Comparison of ENCODE assay signal across 9 cellular contexts in genomic region chr19:35856546-35857149, GRCh38. TPM values are rescaled to one million over a fixed set of nuclear protein-coding genes. Genes with fewer than 3 reads are reported as not detected.
A peak's percentile ranks its signal among the peaks of the same experiment; 100 is the strongest.
DNase-seq lines count a peak whose midpoint lies in the region; ATAC-seq and TF ChIP-seq lines count a peak whose summit lies in the region.
"Had no signal": no experiment of that assay in that cellular context is flagged by ENCODE, and none has a peak within 500 bp of the region (broad histone marks: within the 10 kb centered on the region; RNA-seq: fewer than 3 reads in every experiment).

TSS of gene KIRREL2 (plus strand) at chr19:35856911. CDS start at chr19:35857120, 209 bp downstream.

- peak within 1 kb of the TSS; percentile 99 for H2AFZ ChIP-seq in OCI-LY3 (ENCODE audit: low read depth, low read length)

- TF ChIP-seq CTCF in GM13976 (IDR thresholded peaks at IDR 0.05; ENCODE audit: borderline replicate concordance, control extremely low read depth, extremely low read depth, insufficient read depth, missing control alignments), result no peak
- no peak for TF ChIP-seq CTCF in OCI-LY3 (IDR thresholded peaks at IDR 0.05; ENCODE audit: low read depth, low read length)
- no peak for TF ChIP-seq CTCF in cardiac fibroblast (IDR thresholded peaks at IDR 0.05; ENCODE audit: low read depth, low read length)
- no peak for TF ChIP-seq CTCF in upper lobe of left lung (IDR thresholded peaks at IDR 0.05)

- in situ Hi-C loops in GM13976 (cut with MboI; ENCODE audit: low sequenced_read_pairs, unreplicated experiment), result no loop called here

- peak within 1 kb of the TSS; percentile 71 for H3K9ac ChIP-seq in OCI-LY3 (ENCODE audit: low read length)

- TF ChIP-seq POLR2A in upper lobe of left lung (IDR thresholded peaks at IDR 0.05), result no peak

- H3K9me3 ChIP-seq in OCI-LY3 (ENCODE audit: insufficient read depth, low read length), result no peaks in the 10 kb centered on the region; the same call in 1 of the 2 replicates
- H3K9me3 ChIP-seq in mesodermal cell (ENCODE audit: control insufficient read depth, low read length), result no peaks in the 10 kb centered on the region
- no peaks in the 10 kb centered on the region for H3K9me3 ChIP-seq in upper lobe of left lung

- peaks cover 8% of the 10 kb centered on the region; the same call in 1 of the 2 replicates for H3K4me1 ChIP-seq in OCI-LY3 (ENCODE audit: low read length)
- H3K4me1 ChIP-seq in mesodermal cell (ENCODE audit: control insufficient read depth, insufficient read depth, low read length, poor library complexity, severe bottlenecking), result peaks cover 11% of the 10 kb centered on the region
- H3K4me1 ChIP-seq in upper lobe of left lung, result peaks cover 9 to 23% (median 16%) of the 10 kb centered on the region in 4 donors

- peak; percentile 73 for DNase-seq in GM13976 (ENCODE audit: low spot score)
- DNase-seq in cardiac fibroblast (ENCODE audit: low read depth in 2 of 2), result no peak
- peak in 1 of 2 donors; percentile 88 for DNase-seq in upper lobe of left lung
- DNase-seq in hepatic stellate cell (ENCODE audit: low spot score), result no peak

- WGBS in mesodermal cell (ENCODE audit: insufficient coverage in 2 of 2), 2 experiments, result 0 to 1% methylated on average over 34 to 40 of the region's 42 CpGs
- 1 to 2% methylated on average over 33 to 42 of the region's 42 CpGs for WGBS in upper lobe of left lung, 2 donors

- no peaks in the 10 kb centered on the region for H3K79me2 ChIP-seq in OCI-LY3 (ENCODE audit: low read length)

- H3K4me3 ChIP-seq in OCI-LY3 (ENCODE audit: low read length) (peak within 1 kb of the TSS; percentile 98), cardiac fibroblast (replicated peaks in 1 of 2; ENCODE audit: low read depth in 2 of 2, low read length in 2 of 2) (peak within 1 kb of the TSS; percentile 45 to 47), mesodermal cell (ENCODE audit: extremely low read depth, insufficient read depth, low read length, poor library complexity, severe bottlenecking) (peak within 1 kb of the TSS; percentile 47), upper lobe of left lung (peak within 1 kb of the TSS in 3 of 4 donors; percentile 37 to 53 (median 52))

- H3K27me3 ChIP-seq in OCI-LY3 (ENCODE audit: low read depth, low read length) (peaks cover 10% of the 10 kb centered on the region; the same call in 1 of the 2 replicates), upper lobe of left lung (peaks cover 0 to 41% (median 20%) of the 10 kb centered on the region in 4 donors)

- H4K20me1 ChIP-seq in OCI-LY3 (ENCODE audit: insufficient read depth, low read length), result no peaks in the 10 kb centered on the region

- H3K4me2 ChIP-seq in OCI-LY3 (ENCODE audit: low read length), result peak within 1 kb of the TSS; percentile 97

- no peak within 1 kb of the TSS for H3K27ac ChIP-seq in OCI-LY3 (ENCODE audit: low read length)
- H3K27ac ChIP-seq in mesodermal cell (ENCODE audit: low read depth, low read length, severe bottlenecking), result no peak within 1 kb of the TSS
- H3K27ac ChIP-seq in upper lobe of left lung, result no peak within 1 kb of the TSS

- ATAC-seq in upper lobe of left lung (ENCODE audit: low FRiP score in 2 of 2) (peak in 1 of 2 donors; percentile 37), HG02642 (IDR thresholded peaks at IDR 0.05; ENCODE audit: poor library complexity, unreplicated experiment) (no peak), GM18867 (IDR thresholded peaks at IDR 0.05; ENCODE audit: unreplicated experiment) (no peak)

- no peak for TF ChIP-seq EP300 in upper lobe of left lung (IDR thresholded peaks at IDR 0.05)

- H3K36me3 ChIP-seq in OCI-LY3 (replicated peaks; ENCODE audit: low read depth, low read length) (peaks cover 3% of the 10 kb centered on the region), mesodermal cell (ENCODE audit: control insufficient read depth, insufficient read depth, low read length) (no peaks in the 10 kb centered on the region), upper lobe of left lung (no peaks in the 10 kb centered on the region)

RNA-seq across cellular contexts. Expression of gene KIRREL2, which starts in this region (rescaled TPM):
- 2.3 TPM for polyA plus RNA-seq in mesodermal cell (2013, experiment 1 of 2)
- polyA plus RNA-seq in mesodermal cell (2013, experiment 2 of 2), result 1.4 TPM
- total RNA-seq in upper lobe of left lung, result under 1 TPM in 1 of 6 donors, not detected in 5; 0.07 TPM
- total RNA-seq: RPMI7951 had no signal

Comparison
In these comparisons a context has a peak if more than half of its experiments do, and no peak if none do; other contexts are left out.
1. H3K4me3 ChIP-seq: peak in every context shown above with its lines; median percentile 98 in OCI-LY3; 52 in upper lobe of left lung; 47 in mesodermal cell; 46 in cardiac fibroblast.